Comparison of ENCODE assay signal across 22 cellular contexts in the genomic region with DNA sequence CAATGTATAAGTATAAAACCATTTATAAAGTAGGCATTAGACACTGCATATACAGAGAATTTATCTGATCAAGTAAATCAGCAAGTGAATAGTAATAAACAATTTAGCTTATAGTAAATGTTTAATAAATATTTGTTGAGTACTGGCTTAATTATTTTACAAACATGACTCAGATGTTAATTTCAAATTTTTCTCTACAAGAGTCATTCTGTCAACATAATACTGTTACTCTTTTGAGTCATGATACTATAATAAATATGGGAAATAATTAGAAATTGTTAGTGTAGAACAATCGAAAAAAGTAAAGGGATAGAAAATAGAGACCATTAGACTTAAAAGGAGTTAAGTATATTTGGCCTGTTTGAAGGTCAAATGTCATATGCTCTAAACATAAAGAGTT.
A peak's percentile ranks its signal among the peaks of the same experiment; 100 is the strongest.
DNase-seq lines count a peak whose midpoint lies in the region; ATAC-seq, FAIRE-seq and TF ChIP-seq lines count a peak whose summit lies in the region.
"Had no signal": no experiment of that assay in that cellular context is flagged by ENCODE, and none has a peak within 500 bp of the region (broad histone marks: within the 10 kb centered on the region; RNA-seq: fewer than 3 reads in every experiment).

No MANE protein-coding gene starts in this region.

- POLR2A ChIA-PET in SK-N-SH (lab: Yijun Ruan, JAX), result no interaction called here

- H3K36me3 ChIP-seq in SK-N-SH (replicated peaks in 1 of 2; ENCODE audit: control insufficient read depth in 1 of 2, insufficient read depth in 2 of 2, low read length in 1 of 2), result no peaks in the 10 kb centered on the region
- H3K36me3 ChIP-seq in neuronal stem cell (replicated peaks in 1 of 2; ENCODE audit: control insufficient read depth in 2 of 2, insufficient read depth in 2 of 2, low read length in 2 of 2), result no peaks in the 10 kb centered on the region
- H3K36me3 ChIP-seq: BLaER1 had no signal

- no peak for TF ChIP-seq EP300 in SK-N-SH (IDR thresholded peaks at IDR 0.05; ENCODE audit: borderline replicate concordance in 1 of 2, low read depth in 1 of 2, low read length in 1 of 2)

- no peaks in the 10 kb centered on the region for H3K79me1 ChIP-seq in neuronal stem cell (ENCODE audit: low read depth, low read length)

- H3K79me2 ChIP-seq in SK-N-SH (ENCODE audit: insufficient read depth), result no peaks in the 10 kb centered on the region

- H3K4me1 ChIP-seq in SK-N-SH (ENCODE audit: control insufficient read depth in 1 of 2, insufficient read depth in 2 of 2, low read depth in 1 of 2, low read length in 1 of 2) (peaks cover 0 to 40% of the 10 kb centered on the region in 2 experiments; a peak in 3 of 4 replicates), neuronal stem cell (ENCODE audit: control insufficient read depth in 2 of 2, insufficient read depth in 1 of 2, low read depth in 1 of 2, low read length in 2 of 2) (no peaks in the 10 kb centered on the region)
- H3K4me1 ChIP-seq: BLaER1, Caco-2 had no signal

- DNase-seq in SK-N-SH (no peak), kidney glomerular epithelial cell (lab: John Stamatoyannopoulos, UW) (peak; percentile 10), neuronal stem cell (ENCODE audit: low spot score) (no peak), AG20443 (ENCODE audit: low spot score) (no peak)
- DNase-seq in stimulated activated CD4-positive, alpha-beta T cell treated with anti-CD3 and anti-CD28 coated beads, Interleukin-4, amount 100 ng/mL, for 1 hour, result no peak
- DNase-seq: 8988T; Caco-2; CD4-positive, CD25-positive, alpha-beta regulatory T cell; CD8-positive, alpha-beta T cell; DMS79; EL; GDM1; H7; HCEC 1CT had no signal

- H3K9me3 ChIP-seq in SK-N-SH, result no peaks in the 10 kb centered on the region
- H3K9me3 ChIP-seq in neuronal stem cell (replicated peaks in 1 of 2; ENCODE audit: control insufficient read depth in 2 of 2, insufficient read depth in 1 of 2, low read depth in 1 of 2, low read length in 2 of 2), result no peaks in the 10 kb centered on the region
- H3K9me3 ChIP-seq: BLaER1, Caco-2 had no signal

- peak overlapping the region; percentile 64; the same call in 1 of the 2 replicates for H2AFZ ChIP-seq in SK-N-SH (ENCODE audit: low read depth)
- no peak overlapping the region for H2AFZ ChIP-seq in neuronal stem cell (ENCODE audit: low read length)
- H2AFZ ChIP-seq: GM23248 had no signal

- peak overlapping the region in 1 of 2 experiments; percentile 94; a peak in 2 of 4 replicates for H3K27ac ChIP-seq in SK-N-SH (ENCODE audit: low read depth in 2 of 2, low read length in 1 of 2)
- H3K27ac ChIP-seq in neuronal stem cell (replicated peaks; ENCODE audit: low read length), result no peak overlapping the region
- H3K27ac ChIP-seq: BLaER1, C4-2B, GM23248 had no signal

- H4K8ac ChIP-seq in neuronal stem cell (ENCODE audit: low read depth, low read length), result no peak overlapping the region

- H3K9ac ChIP-seq in SK-N-SH (no peak overlapping the region), neuronal stem cell (ENCODE audit: low read depth, low read length, poor library complexity) (no peak overlapping the region)
- H3K9ac ChIP-seq: BLaER1, GM23248 had no signal

- H3K4ac ChIP-seq in neuronal stem cell (ENCODE audit: low read length), result no peak overlapping the region

- H2BK5ac ChIP-seq in neuronal stem cell (ENCODE audit: low read length), result no peak overlapping the region

- H3K23ac ChIP-seq in neuronal stem cell (ENCODE audit: low read depth, low read length, poor library complexity), result no peak overlapping the region

- TF ChIP-seq RAD21 in SK-N-SH (IDR thresholded peaks at IDR 0.05; ENCODE audit: low read length), result no peak

- no peak for TF ChIP-seq CTCF in SK-N-SH (IDR thresholded peaks at IDR 0.05)

- H3K14ac ChIP-seq in neuronal stem cell (ENCODE audit: low read length), result no peak overlapping the region

- ATAC-seq in SK-N-SH treated with all-trans-retinoic acid at 6 μM for 48 hours, result no peak
- ATAC-seq: CD8-positive, alpha-beta T cell; GM12878 had no signal

- H3F3A ChIP-seq in SK-N-SH (replicated peaks; ENCODE audit: insufficient read depth), result no peaks in the 10 kb centered on the region

- H2BK120ac ChIP-seq in neuronal stem cell (ENCODE audit: low read depth, low read length), result no peak overlapping the region

- peaks cover 6% of the 10 kb centered on the region; the same call in 1 of the 2 replicates for H3K9me2 ChIP-seq in SK-N-SH

- H2AK5ac ChIP-seq in neuronal stem cell (ENCODE audit: low read depth, low read length), result no peak overlapping the region

- no peaks in the 10 kb centered on the region for H4K20me1 ChIP-seq in SK-N-SH (ENCODE audit: insufficient read depth)
- H4K20me1 ChIP-seq: BLaER1 had no signal

- H3K4me3 ChIP-seq in SK-N-SH (ENCODE audit: low read depth in 2 of 2, low read length in 1 of 2) (no peak overlapping the region), neuronal stem cell (ENCODE audit: low read length in 2 of 2) (no peak overlapping the region)
- H3K4me3 ChIP-seq: BLaER1, GM12878, GM23248 had no signal

- CTCF ChIA-PET in SK-N-SH (lab: Yijun Ruan, JAX), result interaction anchor here (0.9 to 1.5 kb wide), 4 partner anchors 13 to 510 kb away, joined by 3 to 4 read pairs (median 3); no protein-coding TSS in a partner anchor

- H3K18ac ChIP-seq in neuronal stem cell (ENCODE audit: low read length), result no peak overlapping the region

- H3K4me2 ChIP-seq in SK-N-SH (no peak overlapping the region), neuronal stem cell (ENCODE audit: insufficient read depth, low read length, poor library complexity, severe bottlenecking) (no peak overlapping the region)
- H3K4me2 ChIP-seq: BLaER1 had no signal

- no peak overlapping the region for H2BK12ac ChIP-seq in neuronal stem cell (ENCODE audit: low read length)

- peak; percentile 37 for FAIRE-seq in endometrium (lab: Jason Lieb, UNC)
- FAIRE-seq: GM12878, GM19239, H1 had no signal

- no peak overlapping the region for H2BK15ac ChIP-seq in neuronal stem cell (ENCODE audit: low read length)

- H4K91ac ChIP-seq in neuronal stem cell (ENCODE audit: low read depth, low read length, poor library complexity), result no peak overlapping the region

- 73% methylated on average over 1 of the region's 1 CpG for WGBS in SK-N-SH (ENCODE audit: low lambda C conversion rate)
- WGBS in neuronal stem cell (ENCODE audit: extremely low coverage in 2 of 2, insufficient read length in 2 of 2, insufficient replicate concordance in 1 of 2), 2 donors, result 100% methylated on average over 1 of the region's 1 CpG

- H3K27me3 ChIP-seq in SK-N-SH (ENCODE audit: insufficient read depth) (no peaks in the 10 kb centered on the region), neuronal stem cell (ENCODE audit: control insufficient read depth in 3 of 3, insufficient read depth in 3 of 3, low read depth in 1 of 3, low read length in 3 of 3) (no peaks in the 10 kb centered on the region)
- H3K27me3 ChIP-seq: BLaER1 had no signal

TF ChIP-seq in SK-N-SH, 30 proteins besides CTCF, POLR2A, EP300 and RAD21 (continues in another document):
- TF ChIP-seq, protein P1, sequence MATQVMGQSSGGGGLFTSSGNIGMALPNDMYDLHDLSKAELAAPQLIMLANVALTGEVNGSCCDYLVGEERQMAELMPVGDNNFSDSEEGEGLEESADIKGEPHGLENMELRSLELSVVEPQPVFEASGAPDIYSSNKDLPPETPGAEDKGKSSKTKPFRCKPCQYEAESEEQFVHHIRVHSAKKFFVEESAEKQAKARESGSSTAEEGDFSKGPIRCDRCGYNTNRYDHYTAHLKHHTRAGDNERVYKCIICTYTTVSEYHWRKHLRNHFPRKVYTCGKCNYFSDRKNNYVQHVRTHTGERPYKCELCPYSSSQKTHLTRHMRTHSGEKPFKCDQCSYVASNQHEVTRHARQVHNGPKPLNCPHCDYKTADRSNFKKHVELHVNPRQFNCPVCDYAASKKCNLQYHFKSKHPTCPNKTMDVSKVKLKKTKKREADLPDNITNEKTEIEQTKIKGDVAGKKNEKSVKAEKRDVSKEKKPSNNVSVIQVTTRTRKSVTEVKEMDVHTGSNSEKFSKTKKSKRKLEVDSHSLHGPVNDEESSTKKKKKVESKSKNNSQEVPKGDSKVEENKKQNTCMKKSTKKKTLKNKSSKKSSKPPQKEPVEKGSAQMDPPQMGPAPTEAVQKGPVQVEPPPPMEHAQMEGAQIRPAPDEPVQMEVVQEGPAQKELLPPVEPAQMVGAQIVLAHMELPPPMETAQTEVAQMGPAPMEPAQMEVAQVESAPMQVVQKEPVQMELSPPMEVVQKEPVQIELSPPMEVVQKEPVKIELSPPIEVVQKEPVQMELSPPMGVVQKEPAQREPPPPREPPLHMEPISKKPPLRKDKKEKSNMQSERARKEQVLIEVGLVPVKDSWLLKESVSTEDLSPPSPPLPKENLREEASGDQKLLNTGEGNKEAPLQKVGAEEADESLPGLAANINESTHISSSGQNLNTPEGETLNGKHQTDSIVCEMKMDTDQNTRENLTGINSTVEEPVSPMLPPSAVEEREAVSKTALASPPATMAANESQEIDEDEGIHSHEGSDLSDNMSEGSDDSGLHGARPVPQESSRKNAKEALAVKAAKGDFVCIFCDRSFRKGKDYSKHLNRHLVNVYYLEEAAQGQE (IDR thresholded peaks at IDR 0.05; ENCODE audit: low read depth, low read length), result no peak

TF ChIP-seq in SK-N-SH treated with all-trans-retinoic acid at 6 μM for 48 hours, 23 proteins besides CTCF, POLR2A, EP300 and RAD21 (continues in another document):
- TF ChIP-seq ZC3H10 (CRISPR knock-in tag; IDR thresholded peaks at IDR 0.05), result no peak
- no peak for TF ChIP-seq ARNTL (CRISPR knock-in tag; IDR thresholded peaks at IDR 0.05; ENCODE audit: borderline replicate concordance, low read depth)
- TF ChIP-seq GLIS3 (CRISPR knock-in tag; IDR thresholded peaks at IDR 0.05), result no peak
- TF ChIP-seq CSDC2 (CRISPR knock-in tag; IDR thresholded peaks at IDR 0.05), result no peak
- no peak for TF ChIP-seq ZNF70 (CRISPR knock-in tag; IDR thresholded peaks at IDR 0.05)
- TF ChIP-seq, protein P2, sequence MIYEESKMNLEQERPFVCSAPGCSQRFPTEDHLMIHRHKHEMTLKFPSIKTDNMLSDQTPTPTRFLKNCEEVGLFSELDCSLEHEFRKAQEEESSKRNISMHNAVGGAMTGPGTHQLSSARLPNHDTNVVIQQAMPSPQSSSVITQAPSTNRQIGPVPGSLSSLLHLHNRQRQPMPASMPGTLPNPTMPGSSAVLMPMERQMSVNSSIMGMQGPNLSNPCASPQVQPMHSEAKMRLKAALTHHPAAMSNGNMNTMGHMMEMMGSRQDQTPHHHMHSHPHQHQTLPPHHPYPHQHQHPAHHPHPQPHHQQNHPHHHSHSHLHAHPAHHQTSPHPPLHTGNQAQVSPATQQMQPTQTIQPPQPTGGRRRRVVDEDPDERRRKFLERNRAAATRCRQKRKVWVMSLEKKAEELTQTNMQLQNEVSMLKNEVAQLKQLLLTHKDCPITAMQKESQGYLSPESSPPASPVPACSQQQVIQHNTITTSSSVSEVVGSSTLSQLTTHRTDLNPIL (CRISPR knock-in tag; IDR thresholded peaks at IDR 0.05; ENCODE audit: low read depth), result no peak
- TF ChIP-seq ZNF8 (CRISPR knock-in tag; IDR thresholded peaks at IDR 0.05), result no peak
- TF ChIP-seq ZFP30 (CRISPR knock-in tag; IDR thresholded peaks at IDR 0.05), result no peak
- no peak for TF ChIP-seq SNAI2 (CRISPR knock-in tag; IDR thresholded peaks at IDR 0.05)
- TF ChIP-seq TCF4 (CRISPR knock-in tag; IDR thresholded peaks at IDR 0.05; ENCODE audit: borderline replicate concordance), result no peak
- no peak for TF ChIP-seq TOX (CRISPR knock-in tag; IDR thresholded peaks at IDR 0.05; ENCODE audit: borderline replicate concordance)
- TF ChIP-seq PPARA (CRISPR knock-in tag; IDR thresholded peaks at IDR 0.05; ENCODE audit: borderline replicate concordance), result no peak
